Comparison of ENCODE assay signal across 1 cellular context in the genomic region with DNA sequence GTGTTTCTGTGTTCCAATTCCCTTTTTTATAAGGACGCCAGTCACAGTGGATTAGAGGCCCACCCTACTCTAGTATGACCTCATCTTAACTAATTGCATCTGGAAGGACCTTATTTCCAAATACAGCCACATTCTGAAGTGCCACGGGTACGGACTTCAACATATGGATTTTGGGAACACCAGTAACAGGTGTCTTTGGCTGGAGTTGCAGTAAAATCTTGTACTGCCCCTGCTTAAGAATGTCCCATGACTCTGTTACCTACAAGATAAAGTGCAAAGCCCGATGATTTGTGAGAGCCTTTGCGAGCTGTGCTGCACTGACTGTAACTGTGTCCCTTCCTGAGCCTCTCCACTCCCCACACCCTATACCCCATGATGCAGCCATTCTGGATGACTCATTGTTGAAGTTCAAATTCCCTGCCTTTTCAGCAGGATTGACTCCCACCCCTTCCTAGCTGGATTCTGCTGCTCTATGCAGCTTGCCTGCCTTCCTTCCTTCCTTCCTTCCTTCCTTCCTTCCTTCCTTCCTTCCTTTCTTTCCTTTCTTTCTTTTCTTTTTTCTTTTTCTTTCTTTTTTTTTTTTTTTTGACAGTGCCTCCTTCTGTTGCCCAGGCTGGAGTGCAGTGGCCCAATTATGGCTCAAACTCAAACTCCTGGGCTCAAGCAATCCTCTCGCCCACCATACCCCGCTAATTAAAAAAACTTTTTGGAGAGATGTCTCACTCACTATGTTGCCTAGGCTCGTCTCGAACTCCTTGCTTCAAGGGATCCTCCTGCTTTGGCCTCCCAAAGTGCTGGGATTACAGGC.
TF ChIP-seq lines count a peak whose summit lies in the region.

No MANE protein-coding gene starts in this region.

TF ChIP-seq in HepG2, 621 proteins besides CTCF, POLR2A, EP300 and RAD21 (continues in another document):
- TF ChIP-seq ZNF644 (CRISPR knock-in tag; IDR thresholded peaks at IDR 0.05; ENCODE audit: low read depth) (peak; percentile 78; the same call in 1 of the 2 replicates), IKZF4 (CRISPR knock-in tag; IDR thresholded peaks at IDR 0.05; ENCODE audit: borderline replicate concordance, low read depth, not compliant biosample characterization) (no peak), SALL1 (CRISPR knock-in tag; IDR thresholded peaks at IDR 0.05) (peak; percentile 27; the same call in 1 of the 2 replicates), POLR2AphosphoS2 (IDR thresholded peaks at IDR 0.05; ENCODE audit: low read depth, low read length) (no peak), TFE3 (CRISPR knock-in tag; IDR thresholded peaks at IDR 0.05) (peak; percentile 71), SALL2 (CRISPR knock-in tag; IDR thresholded peaks at IDR 0.05) (no peak), PLRG1 (conservative IDR thresholded peaks at IDR 0.05) (no peak), CEBPG (CRISPR knock-in tag; IDR thresholded peaks at IDR 0.05) (0 out of 2 replicates have a peak, but pooled peaks have one; percentile 12), JUND (CRISPR knock-in tag; IDR thresholded peaks at IDR 0.05) (peak; percentile 96), EZH2 (conservative IDR thresholded peaks at IDR 0.05; ENCODE audit: low read depth, low read length) (no peak), FOXA1 (IDR thresholded peaks at IDR 0.05) (no peak), FOXA1 (CRISPR knock-in tag; IDR thresholded peaks at IDR 0.05) (peak; percentile 43; the same call in 1 of the 2 replicates), ZNF143 (CRISPR knock-in tag; IDR thresholded peaks at IDR 0.05) (peak; percentile 34; the same call in 1 of the 2 replicates), HOXA5 (CRISPR knock-in tag; IDR thresholded peaks at IDR 0.05) (no peak), MNT (IDR thresholded peaks at IDR 0.05) (0 out of 2 replicates have a peak, but pooled peaks have one; percentile 20), FOSL2 (CRISPR knock-in tag; IDR thresholded peaks at IDR 0.05) (peak; percentile 97), ATF7 (IDR thresholded peaks at IDR 0.05) (peak; percentile 17; the same call in 1 of the 2 replicates), ATF7 (CRISPR knock-in tag; IDR thresholded peaks at IDR 0.05) (no peak), MAX (IDR thresholded peaks at IDR 0.05) (peak; percentile 34; the same call in 1 of the 2 replicates), HDAC1 (CRISPR knock-in tag; IDR thresholded peaks at IDR 0.05) (peak; percentile 55), NFKBIZ (CRISPR knock-in tag; IDR thresholded peaks at IDR 0.05) (0 out of 2 replicates have a peak, but pooled peaks have one; percentile 12), ZBTB42 (CRISPR knock-in tag; IDR thresholded peaks at IDR 0.05) (no peak), SAP130 (CRISPR knock-in tag; IDR thresholded peaks at IDR 0.05; ENCODE audit: low read depth) (peak; percentile 70; the same call in 1 of the 2 replicates), RCOR2 (CRISPR knock-in tag; IDR thresholded peaks at IDR 0.05) (peak; percentile 78; the same call in 1 of the 2 replicates), ZNF292 (CRISPR knock-in tag; IDR thresholded peaks at IDR 0.05; ENCODE audit: borderline replicate concordance, low read depth) (0 out of 2 replicates have a peak, but pooled peaks have one; percentile 22), ZFP82 (CRISPR knock-in tag; IDR thresholded peaks at IDR 0.05; ENCODE audit: borderline replicate concordance) (no peak), ZFP90 (CRISPR knock-in tag; IDR thresholded peaks at IDR 0.05; ENCODE audit: borderline replicate concordance) (no peak), HDAC2 (CRISPR knock-in tag; IDR thresholded peaks at IDR 0.05) (peak; percentile 67; the same call in 1 of the 2 replicates), ZKSCAN8 (CRISPR knock-in tag; IDR thresholded peaks at IDR 0.05; ENCODE audit: borderline replicate concordance) (0 out of 2 replicates have a peak, but pooled peaks have one; percentile 17), RELA (CRISPR knock-in tag; IDR thresholded peaks at IDR 0.05) (no peak), ZNF704 (CRISPR knock-in tag; IDR thresholded peaks at IDR 0.05; ENCODE audit: borderline replicate concordance) (no peak), NCOA5 (CRISPR knock-in tag; IDR thresholded peaks at IDR 0.05) (no peak), SIN3B (IDR thresholded peaks at IDR 0.05; ENCODE audit: low read length) (no peak), JUN (CRISPR knock-in tag; IDR thresholded peaks at IDR 0.05) (peak; percentile 85), NFE2L2 (IDR thresholded peaks at IDR 0.05; ENCODE audit: low read length) (no peak), MIER2 (CRISPR knock-in tag; IDR thresholded peaks at IDR 0.05) (peak; percentile 91), ARID5B (CRISPR knock-in tag; IDR thresholded peaks at IDR 0.05) (peak; percentile 29; the same call in 1 of the 2 replicates), ZNF768 (CRISPR knock-in tag; IDR thresholded peaks at IDR 0.05) (peak; percentile 92), NR2F6 (IDR thresholded peaks at IDR 0.05) (no peak), NR2F6 (CRISPR knock-in tag; IDR thresholded peaks at IDR 0.05) (peak; percentile 14; the same call in 1 of the 2 replicates), E2F1 (CRISPR knock-in tag; IDR thresholded peaks at IDR 0.05) (0 out of 2 replicates have a peak, but pooled peaks have one; percentile 14), ZNF335 (CRISPR knock-in tag; IDR thresholded peaks at IDR 0.05) (no peak), ZNF710 (CRISPR knock-in tag; IDR thresholded peaks at IDR 0.05; ENCODE audit: borderline replicate concordance) (peak; percentile 67), U2AF2 (IDR thresholded peaks at IDR 0.05; ENCODE audit: low read depth, low read length) (peak; percentile 94), HOXA3 (CRISPR knock-in tag; IDR thresholded peaks at IDR 0.05) (no peak; the same call in 1 of the 2 replicates), ZBTB8A (CRISPR knock-in tag; IDR thresholded peaks at IDR 0.05; ENCODE audit: borderline replicate concordance, low read depth) (no peak), ZNF12 (CRISPR knock-in tag; IDR thresholded peaks at IDR 0.05) (no peak), SMAD9 (CRISPR knock-in tag; IDR thresholded peaks at IDR 0.05) (no peak), ATF3 (CRISPR knock-in tag; IDR thresholded peaks at IDR 0.05) (peak; percentile 94), BORCS8-MEF2B (CRISPR knock-in tag; IDR thresholded peaks at IDR 0.05) (no peak), TEAD3 (CRISPR knock-in tag; optimal IDR thresholded peaks at IDR 0.05; ENCODE audit: borderline replicate concordance) (peak; percentile 87)
- TF ChIP-seq, protein P1, sequence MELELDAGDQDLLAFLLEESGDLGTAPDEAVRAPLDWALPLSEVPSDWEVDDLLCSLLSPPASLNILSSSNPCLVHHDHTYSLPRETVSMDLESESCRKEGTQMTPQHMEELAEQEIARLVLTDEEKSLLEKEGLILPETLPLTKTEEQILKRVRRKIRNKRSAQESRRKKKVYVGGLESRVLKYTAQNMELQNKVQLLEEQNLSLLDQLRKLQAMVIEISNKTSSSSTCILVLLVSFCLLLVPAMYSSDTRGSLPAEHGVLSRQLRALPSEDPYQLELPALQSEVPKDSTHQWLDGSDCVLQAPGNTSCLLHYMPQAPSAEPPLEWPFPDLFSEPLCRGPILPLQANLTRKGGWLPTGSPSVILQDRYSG (CRISPR knock-in tag; IDR thresholded peaks at IDR 0.05) = no peak
- TF ChIP-seq, protein P2, sequence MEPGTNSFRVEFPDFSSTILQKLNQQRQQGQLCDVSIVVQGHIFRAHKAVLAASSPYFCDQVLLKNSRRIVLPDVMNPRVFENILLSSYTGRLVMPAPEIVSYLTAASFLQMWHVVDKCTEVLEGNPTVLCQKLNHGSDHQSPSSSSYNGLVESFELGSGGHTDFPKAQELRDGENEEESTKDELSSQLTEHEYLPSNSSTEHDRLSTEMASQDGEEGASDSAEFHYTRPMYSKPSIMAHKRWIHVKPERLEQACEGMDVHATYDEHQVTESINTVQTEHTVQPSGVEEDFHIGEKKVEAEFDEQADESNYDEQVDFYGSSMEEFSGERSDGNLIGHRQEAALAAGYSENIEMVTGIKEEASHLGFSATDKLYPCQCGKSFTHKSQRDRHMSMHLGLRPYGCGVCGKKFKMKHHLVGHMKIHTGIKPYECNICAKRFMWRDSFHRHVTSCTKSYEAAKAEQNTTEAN (CRISPR knock-in tag; conservative IDR thresholded peaks at IDR 0.05) = peak; percentile 27; the same call in 1 of the 2 replicates
